1 cellular context compared by ENCODE assay signal in genomic region chr3:196073188-196073838, GRCh38.
A peak's percentile ranks its signal among the peaks of the same experiment; 100 is the strongest.
TF ChIP-seq lines count a peak whose summit lies in the region.

No MANE protein-coding gene starts in this region.

TF ChIP-seq in HepG2, 621 proteins besides CTCF, POLR2A, EP300 and RAD21 (continued from another document and continues in another):
- TF ChIP-seq, protein P1, sequence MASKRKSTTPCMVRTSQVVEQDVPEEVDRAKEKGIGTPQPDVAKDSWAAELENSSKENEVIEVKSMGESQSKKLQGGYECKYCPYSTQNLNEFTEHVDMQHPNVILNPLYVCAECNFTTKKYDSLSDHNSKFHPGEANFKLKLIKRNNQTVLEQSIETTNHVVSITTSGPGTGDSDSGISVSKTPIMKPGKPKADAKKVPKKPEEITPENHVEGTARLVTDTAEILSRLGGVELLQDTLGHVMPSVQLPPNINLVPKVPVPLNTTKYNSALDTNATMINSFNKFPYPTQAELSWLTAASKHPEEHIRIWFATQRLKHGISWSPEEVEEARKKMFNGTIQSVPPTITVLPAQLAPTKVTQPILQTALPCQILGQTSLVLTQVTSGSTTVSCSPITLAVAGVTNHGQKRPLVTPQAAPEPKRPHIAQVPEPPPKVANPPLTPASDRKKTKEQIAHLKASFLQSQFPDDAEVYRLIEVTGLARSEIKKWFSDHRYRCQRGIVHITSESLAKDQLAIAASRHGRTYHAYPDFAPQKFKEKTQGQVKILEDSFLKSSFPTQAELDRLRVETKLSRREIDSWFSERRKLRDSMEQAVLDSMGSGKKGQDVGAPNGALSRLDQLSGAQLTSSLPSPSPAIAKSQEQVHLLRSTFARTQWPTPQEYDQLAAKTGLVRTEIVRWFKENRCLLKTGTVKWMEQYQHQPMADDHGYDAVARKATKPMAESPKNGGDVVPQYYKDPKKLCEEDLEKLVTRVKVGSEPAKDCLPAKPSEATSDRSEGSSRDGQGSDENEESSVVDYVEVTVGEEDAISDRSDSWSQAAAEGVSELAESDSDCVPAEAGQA (IDR thresholded peaks at IDR 0.05; ENCODE audit: low read depth) = no peak
- TF ChIP-seq, protein P1 (CRISPR knock-in tag; IDR thresholded peaks at IDR 0.05; ENCODE audit: borderline replicate concordance) = no peak
- no peak for TF ChIP-seq ZFP82 (CRISPR knock-in tag; IDR thresholded peaks at IDR 0.05; ENCODE audit: borderline replicate concordance)
- TF ChIP-seq, protein P2, sequence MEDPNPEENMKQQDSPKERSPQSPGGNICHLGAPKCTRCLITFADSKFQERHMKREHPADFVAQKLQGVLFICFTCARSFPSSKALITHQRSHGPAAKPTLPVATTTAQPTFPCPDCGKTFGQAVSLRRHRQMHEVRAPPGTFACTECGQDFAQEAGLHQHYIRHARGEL (CRISPR knock-in tag; IDR thresholded peaks at IDR 0.05) = peak; percentile 97; the same call in 1 of the 2 replicates
- TF ChIP-seq NFAT5 (CRISPR knock-in tag; IDR thresholded peaks at IDR 0.05) = no peak
- TF ChIP-seq ZSCAN31 (CRISPR knock-in tag; IDR thresholded peaks at IDR 0.05; ENCODE audit: low read depth) = no peak
- TF ChIP-seq, protein P3, sequence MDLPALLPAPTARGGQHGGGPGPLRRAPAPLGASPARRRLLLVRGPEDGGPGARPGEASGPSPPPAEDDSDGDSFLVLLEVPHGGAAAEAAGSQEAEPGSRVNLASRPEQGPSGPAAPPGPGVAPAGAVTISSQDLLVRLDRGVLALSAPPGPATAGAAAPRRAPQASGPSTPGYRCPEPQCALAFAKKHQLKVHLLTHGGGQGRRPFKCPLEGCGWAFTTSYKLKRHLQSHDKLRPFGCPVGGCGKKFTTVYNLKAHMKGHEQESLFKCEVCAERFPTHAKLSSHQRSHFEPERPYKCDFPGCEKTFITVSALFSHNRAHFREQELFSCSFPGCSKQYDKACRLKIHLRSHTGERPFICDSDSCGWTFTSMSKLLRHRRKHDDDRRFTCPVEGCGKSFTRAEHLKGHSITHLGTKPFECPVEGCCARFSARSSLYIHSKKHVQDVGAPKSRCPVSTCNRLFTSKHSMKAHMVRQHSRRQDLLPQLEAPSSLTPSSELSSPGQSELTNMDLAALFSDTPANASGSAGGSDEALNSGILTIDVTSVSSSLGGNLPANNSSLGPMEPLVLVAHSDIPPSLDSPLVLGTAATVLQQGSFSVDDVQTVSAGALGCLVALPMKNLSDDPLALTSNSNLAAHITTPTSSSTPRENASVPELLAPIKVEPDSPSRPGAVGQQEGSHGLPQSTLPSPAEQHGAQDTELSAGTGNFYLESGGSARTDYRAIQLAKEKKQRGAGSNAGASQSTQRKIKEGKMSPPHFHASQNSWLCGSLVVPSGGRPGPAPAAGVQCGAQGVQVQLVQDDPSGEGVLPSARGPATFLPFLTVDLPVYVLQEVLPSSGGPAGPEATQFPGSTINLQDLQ (CRISPR knock-in tag; IDR thresholded peaks at IDR 0.05) = no peak
- no peak for TF ChIP-seq HNF4A (CRISPR knock-in tag; IDR thresholded peaks at IDR 0.05)
- TF ChIP-seq, protein P4, sequence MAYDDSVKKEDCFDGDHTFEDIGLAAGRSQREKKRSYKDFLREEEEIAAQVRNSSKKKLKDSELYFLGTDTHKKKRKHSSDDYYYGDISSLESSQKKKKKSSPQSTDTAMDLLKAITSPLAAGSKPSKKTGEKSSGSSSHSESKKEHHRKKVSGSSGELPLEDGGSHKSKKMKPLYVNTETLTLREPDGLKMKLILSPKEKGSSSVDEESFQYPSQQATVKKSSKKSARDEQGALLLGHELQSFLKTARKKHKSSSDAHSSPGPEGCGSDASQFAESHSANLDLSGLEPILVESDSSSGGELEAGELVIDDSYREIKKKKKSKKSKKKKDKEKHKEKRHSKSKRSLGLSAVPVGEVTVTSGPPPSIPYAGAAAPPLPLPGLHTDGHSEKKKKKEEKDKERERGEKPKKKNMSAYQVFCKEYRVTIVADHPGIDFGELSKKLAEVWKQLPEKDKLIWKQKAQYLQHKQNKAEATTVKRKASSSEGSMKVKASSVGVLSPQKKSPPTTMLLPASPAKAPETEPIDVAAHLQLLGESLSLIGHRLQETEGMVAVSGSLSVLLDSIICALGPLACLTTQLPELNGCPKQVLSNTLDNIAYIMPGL (CRISPR knock-in tag; IDR thresholded peaks at IDR 0.05; ENCODE audit: borderline replicate concordance in 1 of 2, low read depth in 1 of 2) = 0 out of 4 replicates have a peak, but pooled peaks of 1 of the 2 experiments have one; percentile 23
- no peak for TF ChIP-seq FOXA1 (IDR thresholded peaks at IDR 0.05)
- no peak for TF ChIP-seq FOXA1 (CRISPR knock-in tag; IDR thresholded peaks at IDR 0.05)
- no peak for TF ChIP-seq ERF (CRISPR knock-in tag; IDR thresholded peaks at IDR 0.05)
- no peak for TF ChIP-seq ZNF331 (CRISPR knock-in tag; IDR thresholded peaks at IDR 0.05)
- no peak for TF ChIP-seq KDM5A (IDR thresholded peaks at IDR 0.05; ENCODE audit: borderline replicate concordance, low read length)
- TF ChIP-seq ZNF800 (CRISPR knock-in tag; IDR thresholded peaks at IDR 0.05) = peak; percentile 25; the same call in 1 of the 2 replicates
- no peak for TF ChIP-seq ZNF34 (CRISPR knock-in tag; IDR thresholded peaks at IDR 0.05; ENCODE audit: borderline replicate concordance)
- TF ChIP-seq, protein P5, sequence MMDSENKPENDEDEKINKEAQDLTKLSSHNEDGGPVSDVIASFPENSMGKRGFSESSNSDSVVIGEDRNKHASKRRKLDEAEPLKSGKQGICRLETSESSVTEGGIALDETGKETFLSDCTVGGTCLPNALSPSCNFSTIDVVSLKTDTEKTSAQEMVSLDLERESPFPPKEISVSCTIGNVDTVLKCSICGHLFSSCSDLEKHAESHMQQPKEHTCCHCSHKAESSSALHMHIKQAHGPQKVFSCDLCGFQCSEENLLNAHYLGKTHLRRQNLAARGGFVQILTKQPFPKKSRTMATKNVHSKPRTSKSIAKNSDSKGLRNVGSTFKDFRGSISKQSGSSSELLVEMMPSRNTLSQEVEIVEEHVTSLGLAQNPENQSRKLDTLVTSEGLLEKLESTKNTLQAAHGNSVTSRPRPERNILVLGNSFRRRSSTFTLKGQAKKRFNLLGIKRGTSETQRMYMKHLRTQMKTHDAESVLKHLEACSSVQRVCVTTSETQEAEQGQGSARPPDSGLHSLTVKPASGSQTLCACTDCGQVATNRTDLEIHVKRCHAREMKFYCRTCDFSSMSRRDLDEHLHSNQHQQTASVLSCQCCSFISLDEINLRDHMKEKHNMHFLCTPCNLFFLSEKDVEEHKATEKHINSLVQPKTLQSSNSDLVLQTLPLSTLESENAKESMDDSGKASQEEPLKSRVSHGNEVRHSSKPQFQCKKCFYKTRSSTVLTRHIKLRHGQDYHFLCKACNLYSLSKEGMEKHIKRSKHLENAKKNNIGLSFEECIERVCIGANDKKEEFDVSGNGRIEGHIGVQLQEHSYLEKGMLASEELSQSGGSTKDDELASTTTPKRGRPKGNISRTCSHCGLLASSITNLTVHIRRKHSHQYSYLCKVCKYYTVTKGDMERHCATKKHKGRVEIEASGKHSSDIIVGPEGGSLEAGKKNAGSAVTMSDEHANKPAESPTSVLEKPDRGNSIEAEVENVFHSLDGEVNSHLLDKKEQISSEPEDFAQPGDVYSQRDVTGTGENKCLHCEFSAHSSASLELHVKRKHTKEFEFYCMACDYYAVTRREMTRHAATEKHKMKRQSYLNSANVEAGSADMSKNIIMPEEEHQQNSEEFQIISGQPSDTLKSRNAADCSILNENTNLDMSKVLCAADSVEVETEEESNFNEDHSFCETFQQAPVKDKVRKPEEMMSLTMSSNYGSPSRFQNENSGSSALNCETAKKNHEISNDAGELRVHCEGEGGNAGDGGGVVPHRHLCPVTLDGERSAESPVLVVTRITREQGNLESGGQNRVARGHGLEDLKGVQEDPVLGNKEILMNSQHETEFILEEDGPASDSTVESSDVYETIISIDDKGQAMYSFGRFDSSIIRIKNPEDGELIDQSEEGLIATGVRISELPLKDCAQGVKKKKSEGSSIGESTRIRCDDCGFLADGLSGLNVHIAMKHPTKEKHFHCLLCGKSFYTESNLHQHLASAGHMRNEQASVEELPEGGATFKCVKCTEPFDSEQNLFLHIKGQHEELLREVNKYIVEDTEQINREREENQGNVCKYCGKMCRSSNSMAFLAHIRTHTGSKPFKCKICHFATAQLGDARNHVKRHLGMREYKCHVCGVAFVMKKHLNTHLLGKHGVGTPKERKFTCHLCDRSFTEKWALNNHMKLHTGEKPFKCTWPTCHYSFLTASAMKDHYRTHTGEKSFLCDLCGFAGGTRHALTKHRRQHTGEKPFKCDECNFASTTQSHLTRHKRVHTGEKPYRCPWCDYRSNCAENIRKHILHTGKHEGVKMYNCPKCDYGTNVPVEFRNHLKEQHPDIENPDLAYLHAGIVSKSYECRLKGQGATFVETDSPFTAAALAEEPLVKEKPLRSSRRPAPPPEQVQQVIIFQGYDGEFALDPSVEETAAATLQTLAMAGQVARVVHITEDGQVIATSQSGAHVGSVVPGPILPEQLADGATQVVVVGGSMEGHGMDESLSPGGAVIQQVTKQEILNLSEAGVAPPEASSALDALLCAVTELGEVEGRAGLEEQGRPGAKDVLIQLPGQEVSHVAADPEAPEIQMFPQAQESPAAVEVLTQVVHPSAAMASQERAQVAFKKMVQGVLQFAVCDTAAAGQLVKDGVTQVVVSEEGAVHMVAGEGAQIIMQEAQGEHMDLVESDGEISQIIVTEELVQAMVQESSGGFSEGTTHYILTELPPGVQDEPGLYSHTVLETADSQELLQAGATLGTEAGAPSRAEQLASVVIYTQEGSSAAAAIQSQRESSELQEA (CRISPR knock-in tag; IDR thresholded peaks at IDR 0.05; ENCODE audit: not compliant biosample characterization) = no peak
- TF ChIP-seq ZNF282 (IDR thresholded peaks at IDR 0.05; ENCODE audit: partially characterized antibody) = no peak
- TF ChIP-seq ZNF510 (CRISPR knock-in tag; IDR thresholded peaks at IDR 0.05; ENCODE audit: low read depth) = no peak
- TF ChIP-seq, protein P6, sequence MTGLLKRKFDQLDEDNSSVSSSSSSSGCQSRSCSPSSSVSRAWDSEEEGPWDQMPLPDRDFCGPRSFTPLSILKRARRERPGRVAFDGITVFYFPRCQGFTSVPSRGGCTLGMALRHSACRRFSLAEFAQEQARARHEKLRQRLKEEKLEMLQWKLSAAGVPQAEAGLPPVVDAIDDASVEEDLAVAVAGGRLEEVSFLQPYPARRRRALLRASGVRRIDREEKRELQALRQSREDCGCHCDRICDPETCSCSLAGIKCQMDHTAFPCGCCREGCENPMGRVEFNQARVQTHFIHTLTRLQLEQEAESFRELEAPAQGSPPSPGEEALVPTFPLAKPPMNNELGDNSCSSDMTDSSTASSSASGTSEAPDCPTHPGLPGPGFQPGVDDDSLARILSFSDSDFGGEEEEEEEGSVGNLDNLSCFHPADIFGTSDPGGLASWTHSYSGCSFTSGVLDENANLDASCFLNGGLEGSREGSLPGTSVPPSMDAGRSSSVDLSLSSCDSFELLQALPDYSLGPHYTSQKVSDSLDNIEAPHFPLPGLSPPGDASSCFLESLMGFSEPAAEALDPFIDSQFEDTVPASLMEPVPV (CRISPR knock-in tag; IDR thresholded peaks at IDR 0.05) = no peak
